In the genomic region with DNA sequence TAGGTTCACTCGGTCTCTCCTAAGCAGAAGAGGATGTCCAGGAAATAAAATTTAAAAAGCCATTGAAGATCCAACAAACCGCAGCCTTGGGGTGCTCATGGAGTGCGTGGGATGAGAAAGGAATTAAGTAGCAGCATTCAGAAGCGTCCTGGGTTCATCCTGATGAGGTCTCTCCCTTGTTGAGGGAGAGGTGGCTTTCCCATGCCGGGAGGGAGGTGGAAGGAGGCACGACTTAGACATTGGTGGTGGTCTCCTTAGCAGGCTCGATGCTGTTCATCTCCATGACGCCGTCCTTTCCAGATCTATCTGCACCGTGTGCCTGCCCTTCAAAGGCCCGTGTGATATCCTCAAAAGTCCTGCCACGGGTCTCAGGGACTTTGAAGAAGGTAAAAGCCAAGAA, we compare ENCODE assay signal across 4 cellular contexts. TPM values are rescaled to one million over a fixed set of nuclear protein-coding genes. Genes with fewer than 3 reads are reported as not detected.
"Had no signal": no experiment of that assay in that cellular context is flagged by ENCODE, and none has a peak within 500 bp of the region (broad histone marks: within the 10 kb centered on the region; RNA-seq: fewer than 3 reads in every experiment).

No MANE protein-coding gene starts in this region.

RNA-seq across cellular contexts. Expression of gene SLC2A14, which starts 48.5 kb away (rescaled TPM):
- total RNA-seq: bronchial epithelial cell, dermis blood vessel endothelial cell, gastrocnemius medialis, left ventricle myocardium inferior had no signal
